Comparison of ENCODE assay signal across 25 cellular contexts in genomic region chr3:152185287-152185686, GRCh38.
"Had no signal": no experiment of that assay in that cellular context is flagged by ENCODE, and none has a peak within 500 bp of the region (broad histone marks: within the 10 kb centered on the region; RNA-seq: fewer than 3 reads in every experiment).

No MANE protein-coding gene starts in this region.

- H3K9me3 ChIP-seq: colonic mucosa, gastroesophageal sphincter, left lung, psoas muscle, suprapubic skin, transverse colon had no signal

- H2AFZ ChIP-seq: hepatocyte, neural progenitor cell had no signal

- H3K36me3 ChIP-seq: colonic mucosa, gastroesophageal sphincter, heart left ventricle, left lung, neural progenitor cell, suprapubic skin, transverse colon had no signal

- H3K4me3 ChIP-seq: colonic mucosa, gastroesophageal sphincter, heart left ventricle, hepatocyte, left lung, neural progenitor cell, psoas muscle, suprapubic skin, transverse colon had no signal

- H3K27me3 ChIP-seq: colonic mucosa, foreskin keratinocyte, gastroesophageal sphincter, heart left ventricle, hepatocyte, left lung, neural progenitor cell, suprapubic skin, transverse colon had no signal

- ATAC-seq: esophagus mucosa; foreskin keratinocyte; gastroesophageal sphincter; heart left ventricle; left cardiac atrium; left lung; naive thymus-derived CD4-positive, alpha-beta T cell; psoas muscle; right cardiac atrium; stimulated activated naive B cell treated with anti-CD40 and anti-IgM and Interleukin-4, amounts not matched to agents 10 μg/mL and 1 μg/mL and 100 μg/mL, for 72 hours; stimulated activated naive CD8-positive, alpha-beta T cell treated with anti-CD3 and anti-CD28 coated beads, Interleukin-15, amount 100 ng/mL, for 72 hours had no signal

- H3K9ac ChIP-seq: neural progenitor cell had no signal

- H3K4me2 ChIP-seq: hepatocyte, neural progenitor cell had no signal

- FAIRE-seq: islet of Langerhans, small intestine had no signal

- DNase-seq: colonic mucosa; effector CD8-positive, alpha-beta T cell; endodermal cell; foreskin keratinocyte; heart left ventricle; left cardiac atrium; left lung; mesenchymal stem cell; naive thymus-derived CD4-positive, alpha-beta T cell; nucleus accumbens; psoas muscle; small intestine; stimulated activated CD4-positive, alpha-beta T cell treated with anti-CD3 and anti-CD28 coated beads, Interleukin-15, amount 100 ng/mL, for 24 hours; stimulated activated CD4-positive, alpha-beta T cell treated with anti-CD3 and anti-CD28 coated beads, Interleukin-2, amount 100 ng/mL, for 48 hours; stimulated activated naive B cell treated with anti-CD40 and anti-IgM and Interleukin-4, amounts not matched to agents 10 μg/mL and 1 μg/mL and 100 μg/mL, for 72 hours; stimulated activated naive CD8-positive, alpha-beta T cell treated with anti-CD3 and anti-CD28 coated beads, Interleukin-15, amount 100 ng/mL, for 72 hours; transverse colon had no signal

- H3K4me1 ChIP-seq: colonic mucosa, foreskin keratinocyte, neural progenitor cell, psoas muscle, suprapubic skin, transverse colon had no signal

- H3K27ac ChIP-seq: colonic mucosa, epithelial cell of prostate, foreskin keratinocyte, heart left ventricle, hepatocyte, left lung, neural progenitor cell, psoas muscle, suprapubic skin, transverse colon had no signal

- H3K79me2 ChIP-seq: hepatocyte had no signal
